ENCODE assay signal across 1 cellular context in the genomic region with DNA sequence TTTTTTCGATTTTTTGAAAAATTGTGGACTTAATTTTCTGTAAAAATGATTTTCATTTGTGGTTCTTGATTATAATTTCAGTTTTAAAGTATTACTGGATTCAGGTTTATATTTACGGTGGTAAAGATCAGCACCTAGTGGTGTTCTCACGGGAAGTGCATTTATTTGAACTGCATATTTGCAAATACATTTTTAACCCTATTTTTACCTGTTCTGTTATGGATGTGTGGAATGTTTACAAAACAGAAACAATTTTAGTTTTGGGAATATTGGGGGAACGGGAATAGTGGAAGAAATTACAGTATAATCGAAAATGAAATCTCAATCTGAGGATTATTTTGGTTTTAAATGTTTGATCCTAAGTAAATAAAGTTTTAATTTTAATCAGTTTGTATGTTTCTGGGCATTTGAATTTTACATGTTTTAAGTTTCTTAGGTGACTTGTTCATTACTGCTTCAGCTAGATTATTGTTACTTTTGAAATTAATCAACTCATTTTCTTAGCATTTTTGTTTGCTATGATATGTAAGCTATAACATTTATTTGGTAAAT.
TF ChIP-seq lines count a peak whose summit lies in the region.

No MANE protein-coding gene starts in this region.

TF ChIP-seq in SK-N-SH, 30 proteins besides CTCF, POLR2A, EP300 and RAD21 (continued from another document):
- TF ChIP-seq, protein P1, sequence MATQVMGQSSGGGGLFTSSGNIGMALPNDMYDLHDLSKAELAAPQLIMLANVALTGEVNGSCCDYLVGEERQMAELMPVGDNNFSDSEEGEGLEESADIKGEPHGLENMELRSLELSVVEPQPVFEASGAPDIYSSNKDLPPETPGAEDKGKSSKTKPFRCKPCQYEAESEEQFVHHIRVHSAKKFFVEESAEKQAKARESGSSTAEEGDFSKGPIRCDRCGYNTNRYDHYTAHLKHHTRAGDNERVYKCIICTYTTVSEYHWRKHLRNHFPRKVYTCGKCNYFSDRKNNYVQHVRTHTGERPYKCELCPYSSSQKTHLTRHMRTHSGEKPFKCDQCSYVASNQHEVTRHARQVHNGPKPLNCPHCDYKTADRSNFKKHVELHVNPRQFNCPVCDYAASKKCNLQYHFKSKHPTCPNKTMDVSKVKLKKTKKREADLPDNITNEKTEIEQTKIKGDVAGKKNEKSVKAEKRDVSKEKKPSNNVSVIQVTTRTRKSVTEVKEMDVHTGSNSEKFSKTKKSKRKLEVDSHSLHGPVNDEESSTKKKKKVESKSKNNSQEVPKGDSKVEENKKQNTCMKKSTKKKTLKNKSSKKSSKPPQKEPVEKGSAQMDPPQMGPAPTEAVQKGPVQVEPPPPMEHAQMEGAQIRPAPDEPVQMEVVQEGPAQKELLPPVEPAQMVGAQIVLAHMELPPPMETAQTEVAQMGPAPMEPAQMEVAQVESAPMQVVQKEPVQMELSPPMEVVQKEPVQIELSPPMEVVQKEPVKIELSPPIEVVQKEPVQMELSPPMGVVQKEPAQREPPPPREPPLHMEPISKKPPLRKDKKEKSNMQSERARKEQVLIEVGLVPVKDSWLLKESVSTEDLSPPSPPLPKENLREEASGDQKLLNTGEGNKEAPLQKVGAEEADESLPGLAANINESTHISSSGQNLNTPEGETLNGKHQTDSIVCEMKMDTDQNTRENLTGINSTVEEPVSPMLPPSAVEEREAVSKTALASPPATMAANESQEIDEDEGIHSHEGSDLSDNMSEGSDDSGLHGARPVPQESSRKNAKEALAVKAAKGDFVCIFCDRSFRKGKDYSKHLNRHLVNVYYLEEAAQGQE (IDR thresholded peaks at IDR 0.05; ENCODE audit: low read depth, low read length): no peak
